Comparison of ENCODE assay signal across 19 cellular contexts in genomic region chr5:91110709-91111108, GRCh38.
A peak's percentile ranks its signal among the peaks of the same experiment; 100 is the strongest.
DNase-seq lines count a peak whose midpoint lies in the region; ATAC-seq and TF ChIP-seq lines count a peak whose summit lies in the region.
"Had no signal": no experiment of that assay in that cellular context is flagged by ENCODE, and none has a peak within 500 bp of the region (broad histone marks: within the 10 kb centered on the region; RNA-seq: fewer than 3 reads in every experiment).

No MANE protein-coding gene starts in this region.

- H3K4me2 ChIP-seq in SK-N-SH (no peak overlapping the region), mesenchymal stem cell (ENCODE audit: low read length, poor library complexity, severe bottlenecking) (no peak overlapping the region)

- no peaks in the 10 kb centered on the region for H3K79me1 ChIP-seq in mesenchymal stem cell (replicated peaks; ENCODE audit: low read length, poor library complexity, severe bottlenecking)

- no peak overlapping the region for H2BK15ac ChIP-seq in mesenchymal stem cell (ENCODE audit: low read depth, poor library complexity, severe bottlenecking)

- H3K4ac ChIP-seq in mesenchymal stem cell (ENCODE audit: low read depth in 1 of 2, low read length in 2 of 2), result no peak overlapping the region

- TF ChIP-seq RAD21 in SK-N-SH (IDR thresholded peaks at IDR 0.05; ENCODE audit: low read length), result no peak

- no peak overlapping the region for H3K4me3 Mint-ChIP-seq in WTC11
- H3K4me3 Mint-ChIP-seq: activated CD4-positive, alpha-beta memory T cell treated with anti-CD3 and anti-CD28 coated beads for 36 hours; activated T-cell treated with anti-CD3 and anti-CD28 coated beads, Interleukin-2, amount 50 U/mL, for 72 hours; CD8-positive, alpha-beta T cell; naive thymus-derived CD8-positive, alpha-beta T cell had no signal

- 63% methylated on average over 5 of the region's 5 CpGs for WGBS in SK-N-SH (ENCODE audit: low lambda C conversion rate)
- 62% methylated on average over 5 of the region's 5 CpGs for WGBS in mesenchymal stem cell

- no peak overlapping the region for H2BK120ac ChIP-seq in mesenchymal stem cell (ENCODE audit: low read depth, low read length)

- H3K9me3 Mint-ChIP-seq in WTC11, result peaks cover 3% of the 10 kb centered on the region
- H3K9me3 Mint-ChIP-seq: activated CD4-positive, alpha-beta memory T cell treated with anti-CD3 and anti-CD28 coated beads for 36 hours; CD8-positive, alpha-beta T cell had no signal

- no peak for TF ChIP-seq POLR2A in vagina (IDR thresholded peaks at IDR 0.05)

- no peak overlapping the region for H3K23ac ChIP-seq in mesenchymal stem cell (ENCODE audit: low read length in 2 of 2)

- H3K36me3 ChIP-seq in SK-N-SH (replicated peaks in 1 of 2; ENCODE audit: control insufficient read depth in 1 of 2, insufficient read depth in 2 of 2, low read length in 1 of 2) (no peaks in the 10 kb centered on the region), mesenchymal stem cell (ENCODE audit: control insufficient read depth in 1 of 2, insufficient read depth in 2 of 2, low read depth in 1 of 2, low read length in 2 of 2) (no peaks in the 10 kb centered on the region), vagina (no peaks in the 10 kb centered on the region)
- H3K36me3 ChIP-seq: left lung had no signal

- H2AFZ ChIP-seq in SK-N-SH (ENCODE audit: low read depth), result no peak overlapping the region
- no peak overlapping the region for H2AFZ ChIP-seq in mesenchymal stem cell (ENCODE audit: low read depth, low read length)

- H3K4me1 Mint-ChIP-seq in WTC11, result peaks cover 15% of the 10 kb centered on the region

- H3K27me3 Mint-ChIP-seq in WTC11 (ENCODE audit: low read depth), result no peaks in the 10 kb centered on the region
- H3K27me3 Mint-ChIP-seq: activated CD4-positive, alpha-beta memory T cell treated with anti-CD3 and anti-CD28 coated beads for 36 hours had no signal

- H3F3A ChIP-seq in SK-N-SH (replicated peaks; ENCODE audit: insufficient read depth), result no peaks in the 10 kb centered on the region

- no peaks in the 10 kb centered on the region; a peak in 2 of 4 replicates for H3K4me1 ChIP-seq in SK-N-SH (ENCODE audit: control insufficient read depth in 1 of 2, insufficient read depth in 2 of 2, low read depth in 1 of 2, low read length in 1 of 2)
- no peaks in the 10 kb centered on the region for H3K4me1 ChIP-seq in mesenchymal stem cell (ENCODE audit: control insufficient read depth, insufficient read depth, low read depth, low read length)
- H3K4me1 ChIP-seq in vagina, result peaks cover 17% of the 10 kb centered on the region

- intact Hi-C loops in vagina (cut with DNase I), result no loop called here

- no peak overlapping the region for H3K4me3 ChIP-seq in SK-N-SH (ENCODE audit: low read depth in 2 of 2, low read length in 1 of 2)
- H3K4me3 ChIP-seq in mesenchymal stem cell (ENCODE audit: insufficient read depth in 1 of 2, low read depth in 1 of 2, low read length in 2 of 2), result no peak overlapping the region
- H3K4me3 ChIP-seq in vagina, result no peak overlapping the region
- H3K4me3 ChIP-seq: left lung had no signal

- ATAC-seq in SK-N-SH treated with all-trans-retinoic acid at 6 μM for 48 hours, result peak; percentile 54
- ATAC-seq in HG03460 (IDR thresholded peaks at IDR 0.05; ENCODE audit: unreplicated experiment), result no peak
- no peak for ATAC-seq in WTC11
- ATAC-seq: activated T-cell treated with anti-CD3 and anti-CD28 coated beads, Interleukin-2, amount 50 U/mL, for 72 hours; CD8-positive, alpha-beta T cell; left lung; naive thymus-derived CD8-positive, alpha-beta T cell had no signal

- H3K27me3 ChIP-seq in SK-N-SH (ENCODE audit: insufficient read depth) (no peaks in the 10 kb centered on the region), mesenchymal stem cell (ENCODE audit: control insufficient read depth in 1 of 2, insufficient read depth in 1 of 2, low read length in 2 of 2) (no peaks in the 10 kb centered on the region), vagina (no peaks in the 10 kb centered on the region)
- H3K27me3 ChIP-seq: left lung had no signal

- no peak overlapping the region for H3K27ac Mint-ChIP-seq in WTC11
- H3K27ac Mint-ChIP-seq: activated CD4-positive, alpha-beta memory T cell treated with anti-CD3 and anti-CD28 coated beads for 36 hours; activated T-cell treated with anti-CD3 and anti-CD28 coated beads, Interleukin-2, amount 50 U/mL, for 72 hours; CD8-positive, alpha-beta T cell had no signal

- no peak overlapping the region for H4K8ac ChIP-seq in mesenchymal stem cell (ENCODE audit: low read length)

- no peak overlapping the region for H3K18ac ChIP-seq in mesenchymal stem cell (ENCODE audit: low read depth in 1 of 2, low read length in 2 of 2)

- CTCF ChIA-PET in SK-N-SH (lab: Yijun Ruan, JAX) (interaction anchor here (0.8 to 1.8 kb wide), 6 partner anchors 9 to 308 kb away, joined by 3 to 9 read pairs (median 3); no protein-coding TSS in a partner anchor), WTC11 (lab: Charles Lee) (no interaction called here)

- H3K27ac ChIP-seq in SK-N-SH (ENCODE audit: low read depth in 2 of 2, low read length in 1 of 2) (no peak overlapping the region), mesenchymal stem cell (ENCODE audit: low read length, poor library complexity, severe bottlenecking) (no peak overlapping the region), vagina (peak overlapping the region; percentile 16)
- H3K27ac ChIP-seq: 22Rv1, epithelial cell of prostate, left lung had no signal

- H3K9me3 ChIP-seq in SK-N-SH, result peaks cover 6% of the 10 kb centered on the region; the same call in 1 of the 2 replicates
- H3K9me3 ChIP-seq in mesenchymal stem cell (ENCODE audit: control insufficient read depth, low read length), result no peaks in the 10 kb centered on the region
- H3K9me3 ChIP-seq in vagina, result no peaks in the 10 kb centered on the region
- H3K9me3 ChIP-seq: left lung had no signal

- TF ChIP-seq EP300 in SK-N-SH (IDR thresholded peaks at IDR 0.05; ENCODE audit: borderline replicate concordance in 1 of 2, low read depth in 1 of 2, low read length in 1 of 2), result no peak

- H3K9me2 ChIP-seq in SK-N-SH, result no peaks in the 10 kb centered on the region

- no peak overlapping the region for H2BK5ac ChIP-seq in mesenchymal stem cell (ENCODE audit: low read depth, low read length, poor library complexity, severe bottlenecking)

- H3K9ac ChIP-seq in SK-N-SH (no peak overlapping the region), mesenchymal stem cell (ENCODE audit: low read length) (peak overlapping the region; percentile 12)

- H2AK5ac ChIP-seq in mesenchymal stem cell (ENCODE audit: low read length, severe bottlenecking), result no peak overlapping the region

- POLR2A ChIA-PET in SK-N-SH (lab: Yijun Ruan, JAX) (interaction anchor here (1.5 kb wide), 1 partner anchor 273 kb away, joined by 3 read pairs; the partner anchor contains the start of gene ARRDC3), WTC11 (lab: Charles Lee) (no interaction called here)

- no peaks in the 10 kb centered on the region for H3K79me2 ChIP-seq in SK-N-SH (ENCODE audit: insufficient read depth)

- no peak for TF ChIP-seq CTCF in SK-N-SH (IDR thresholded peaks at IDR 0.05)
- no peak for TF ChIP-seq CTCF in vagina (IDR thresholded peaks at IDR 0.05)
- TF ChIP-seq CTCF in WTC11 (IDR thresholded peaks at IDR 0.05), result no peak

- DNase-seq in SK-N-SH (no peak), fibroblast of gingiva (ENCODE audit: low read depth) (peak; percentile 80), mesenchymal stem cell (no peak), vagina (ENCODE audit: extremely low spot score in 2 of 2) (no peak), WTC11 (ENCODE audit: low spot score) (no peak), NCI-H345 treated with DMSO at 0.1 percent for 48 hours (lab: John Stamatoyannopoulos, UW; ENCODE audit: unreplicated experiment) (no peak)
- DNase-seq: activated CD4-positive, alpha-beta memory T cell treated with anti-CD3 and anti-CD28 coated beads for 36 hours; activated T-cell treated with anti-CD3 and anti-CD28 coated beads, Interleukin-2, amount 50 U/mL, for 72 hours; CD8-positive, alpha-beta T cell; H7; Kasumi-1; left lung; naive thymus-derived CD8-positive, alpha-beta T cell; NCI-H1436 treated with DMSO at 0.1 percent for 48 hours; NCI-H446 treated with DMSO at 0.1 percent for 48 hours had no signal

- no peak overlapping the region for H3K14ac ChIP-seq in mesenchymal stem cell (ENCODE audit: low read length in 2 of 2)

- no peak overlapping the region for H2BK12ac ChIP-seq in mesenchymal stem cell (ENCODE audit: low read length in 2 of 2)

- H3K36me3 Mint-ChIP-seq in WTC11, result peaks cover 4% of the 10 kb centered on the region
- H3K36me3 Mint-ChIP-seq: activated CD4-positive, alpha-beta memory T cell treated with anti-CD3 and anti-CD28 coated beads for 36 hours; CD8-positive, alpha-beta T cell had no signal

- H4K20me1 ChIP-seq in SK-N-SH (ENCODE audit: insufficient read depth), result no peaks in the 10 kb centered on the region

- H4K91ac ChIP-seq in mesenchymal stem cell (ENCODE audit: low read length), result no peak overlapping the region

TF ChIP-seq in SK-N-SH treated with all-trans-retinoic acid at 6 μM for 48 hours, 23 proteins besides CTCF, POLR2A, EP300 and RAD21:
- no peak for TF ChIP-seq PPARA (CRISPR knock-in tag; IDR thresholded peaks at IDR 0.05; ENCODE audit: borderline replicate concordance)

TF ChIP-seq in SK-N-SH, 30 proteins besides CTCF, POLR2A, EP300 and RAD21 (continues in another document):
- TF ChIP-seq, protein P1, sequence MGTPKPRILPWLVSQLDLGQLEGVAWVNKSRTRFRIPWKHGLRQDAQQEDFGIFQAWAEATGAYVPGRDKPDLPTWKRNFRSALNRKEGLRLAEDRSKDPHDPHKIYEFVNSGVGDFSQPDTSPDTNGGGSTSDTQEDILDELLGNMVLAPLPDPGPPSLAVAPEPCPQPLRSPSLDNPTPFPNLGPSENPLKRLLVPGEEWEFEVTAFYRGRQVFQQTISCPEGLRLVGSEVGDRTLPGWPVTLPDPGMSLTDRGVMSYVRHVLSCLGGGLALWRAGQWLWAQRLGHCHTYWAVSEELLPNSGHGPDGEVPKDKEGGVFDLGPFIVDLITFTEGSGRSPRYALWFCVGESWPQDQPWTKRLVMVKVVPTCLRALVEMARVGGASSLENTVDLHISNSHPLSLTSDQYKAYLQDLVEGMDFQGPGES (IDR thresholded peaks at IDR 0.05; ENCODE audit: low read depth, low read length), result no peak

TF ChIP-seq in WTC11, 78 proteins besides CTCF, POLR2A, EP300 and RAD21 (continues in another document):
- TF ChIP-seq GRHL2 (CRISPR knock-in tag; IDR thresholded peaks at IDR 0.05; ENCODE audit: insufficient replicate concordance, severe bottlenecking) (no peak), ATF2 (CRISPR knock-in tag; IDR thresholded peaks at IDR 0.05; ENCODE audit: borderline replicate concordance, low read depth) (no peak), OVOL2 (CRISPR knock-in tag; IDR thresholded peaks at IDR 0.05; ENCODE audit: borderline replicate concordance) (no peak)
